ENCODE assay signal across 8 cellular contexts in the genomic region with DNA sequence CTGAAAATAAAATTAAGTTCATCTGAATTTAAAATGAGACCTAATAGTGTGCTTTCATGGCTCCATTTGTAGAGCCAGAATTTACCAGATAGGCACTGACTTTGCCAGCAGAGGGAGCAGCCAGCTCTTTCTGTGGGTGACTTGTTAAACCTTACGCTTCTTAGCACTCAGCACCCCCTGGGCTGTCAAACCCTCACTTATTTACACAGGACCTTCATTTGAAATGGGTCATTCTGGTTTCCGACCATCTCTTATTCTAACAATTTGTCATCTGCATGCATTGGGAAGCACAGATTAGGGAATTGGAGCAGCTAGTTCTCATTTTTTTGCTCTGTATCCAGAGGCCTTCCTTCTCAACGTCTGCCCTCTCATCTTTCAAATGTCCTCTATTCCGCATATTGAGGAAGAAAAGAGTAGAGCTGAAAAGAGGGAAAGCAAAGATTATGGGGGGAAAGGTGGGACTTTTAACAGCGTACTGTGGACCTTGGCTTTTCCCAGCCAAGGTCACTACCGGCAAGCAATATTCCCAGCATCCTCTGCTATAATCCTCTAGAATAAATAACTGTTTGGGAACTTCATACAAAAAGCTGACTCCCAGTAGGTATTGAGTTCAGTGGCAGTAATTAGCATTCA. TPM values are rescaled to one million over a fixed set of nuclear protein-coding genes. Genes with fewer than 3 reads are reported as not detected.
DNase-seq lines count a peak whose midpoint lies in the region; ATAC-seq and TF ChIP-seq lines count a peak whose summit lies in the region.

No MANE protein-coding gene starts in this region.

- WGBS in heart left ventricle, 4 donors, result 73 to 79% (median 74%) methylated on average over 6 of the region's 6 CpGs

- in situ Hi-C loops in SK-MEL-5 (cut with HindIII; ENCODE audit: low pct_unique_long_range_greater_than_20kb, low sequenced_read_pairs), result no loop called here

- ATAC-seq in activated naive CD8-positive, alpha-beta T cell treated with anti-CD3 and anti-CD28 coated beads, Interleukin-2, amount 10 ng/mL, durations not matched to agents 7 days and 5 days (ENCODE audit: low read depth), result peak; percentile 59
- ATAC-seq in heart left ventricle (peak in 3 of 4 donors; percentile 47 to 66 (median 49)), HG02588 (IDR thresholded peaks at IDR 0.05; ENCODE audit: unreplicated experiment) (no peak), GM19397 (IDR thresholded peaks at IDR 0.05; ENCODE audit: unreplicated experiment) (no peak)

- no peak overlapping the region for H3K4me3 Mint-ChIP-seq in activated naive CD8-positive, alpha-beta T cell treated with anti-CD3 and anti-CD28 coated beads, Interleukin-2, amount 10 ng/mL, durations not matched to agents 7 days and 5 days

- peaks cover 2% of the 10 kb centered on the region for H3K36me3 Mint-ChIP-seq in activated naive CD8-positive, alpha-beta T cell treated with anti-CD3 and anti-CD28 coated beads, Interleukin-2, amount 10 ng/mL, durations not matched to agents 7 days and 5 days

- POLR2A ChIA-PET in activated naive CD8-positive, alpha-beta T cell treated with anti-CD3 and anti-CD28 coated beads, Interleukin-2, amount 10 ng/mL, durations not matched to agents 7 days and 5 days (lab: Charles Lee), result no interaction called here

- DNase-seq in CD1c-positive myeloid dendritic cell (ENCODE audit: extremely low spot score), result peak; percentile 70
- DNase-seq in HL-60 (ENCODE audit: low read depth in 1 of 2, low spot score in 1 of 2), result peak in 1 of 2 experiments; percentile 73
- DNase-seq in SK-MEL-5 (ENCODE audit: low read depth, low spot score), result peak; percentile 68
- peak; percentile 47 for DNase-seq in activated naive CD8-positive, alpha-beta T cell treated with anti-CD3 and anti-CD28 coated beads, Interleukin-2, amount 10 ng/mL, durations not matched to agents 7 days and 5 days
- DNase-seq in heart left ventricle, result peak in 4 of 5 donors; percentile 30 to 47 (median 40)
- peak; percentile 40 for DNase-seq in retina

- peaks cover 2% of the 10 kb centered on the region for H3K27me3 Mint-ChIP-seq in activated naive CD8-positive, alpha-beta T cell treated with anti-CD3 and anti-CD28 coated beads, Interleukin-2, amount 10 ng/mL, durations not matched to agents 7 days and 5 days

- H3K27ac ChIP-seq in HL-60 (replicated peaks), result peak overlapping the region; percentile 20
- peak overlapping the region in 4 of 12 donors; percentile 5 to 55 (median 18) for H3K27ac ChIP-seq in heart left ventricle

- H3K27me3 ChIP-seq in HL-60 (ENCODE audit: insufficient read depth, poor library complexity, severe bottlenecking) (no peaks in the 10 kb centered on the region), heart left ventricle (no peaks in the 10 kb centered on the region)

- H3K9me3 ChIP-seq in heart left ventricle, result no peaks in the 10 kb centered on the region

- intact Hi-C loops in heart left ventricle (cut with DNase I), result loop anchor here in 7 of 10 donors (2.0 to 5.0 kb wide), 2 partner anchors 37 to 38 kb away; no protein-coding TSS in a partner anchor

- H3K27ac Mint-ChIP-seq in activated naive CD8-positive, alpha-beta T cell treated with anti-CD3 and anti-CD28 coated beads, Interleukin-2, amount 10 ng/mL, durations not matched to agents 7 days and 5 days, result no peak overlapping the region

- no peak for TF ChIP-seq POLR2A in heart left ventricle (IDR thresholded peaks at IDR 0.05)

- no peaks in the 10 kb centered on the region for H3K9me3 Mint-ChIP-seq in activated naive CD8-positive, alpha-beta T cell treated with anti-CD3 and anti-CD28 coated beads, Interleukin-2, amount 10 ng/mL, durations not matched to agents 7 days and 5 days

- peak; percentile 87 for TF ChIP-seq CTCF in HL-60 (IDR thresholded peaks at IDR 0.05; ENCODE audit: insufficient read depth, low read length)
- peak; percentile 46 to 78 (median 64) for TF ChIP-seq CTCF in heart left ventricle (IDR thresholded peaks at IDR 0.05)

- peaks cover 0 to 56% (median 8%) of the 10 kb centered on the region in 12 donors for H3K4me1 ChIP-seq in heart left ventricle

- H3K4me1 Mint-ChIP-seq in activated naive CD8-positive, alpha-beta T cell treated with anti-CD3 and anti-CD28 coated beads, Interleukin-2, amount 10 ng/mL, durations not matched to agents 7 days and 5 days, result peaks cover 11% of the 10 kb centered on the region

- no peak overlapping the region; the same call in 1 of the 2 replicates for H3K4me3 ChIP-seq in HL-60 (replicated peaks; ENCODE audit: insufficient read depth, low read length)
- peak overlapping the region in 1 of 12 donors; percentile 25 for H3K4me3 ChIP-seq in heart left ventricle

- H3K36me3 ChIP-seq in heart left ventricle, result no peaks in the 10 kb centered on the region

RNA-seq across cellular contexts. Expression of a gene that starts 3.1 kb away (rescaled TPM):
- total RNA-seq in SK-MEL-5 (2014; rRNA removed; shearing (Covaris generic)), result 7.2 and 8.0 TPM in 2 replicates
- 6.7 and 10.7 TPM in 2 replicates for polyA plus RNA-seq in SK-MEL-5 (2015; cell fraction: cytosol; rRNA removed)
- 2.9 and 14.5 TPM in 2 replicates for polyA plus RNA-seq in SK-MEL-5 (2015; cell fraction: nucleus; rRNA removed)
- 10 to 100 TPM; 11.3 to 12.2 TPM for total RNA-seq in activated naive CD8-positive, alpha-beta T cell treated with anti-CD3 and anti-CD28 coated beads, Interleukin-2, amount 10 ng/mL, durations not matched to agents 7 days and 5 days
- total RNA-seq in heart left ventricle, result 10 to 100 TPM in 1 of 9 donors, 1 to 10 TPM in 8; 1.4 to 13.2 (median 3.2) TPM
- polyA plus RNA-seq in heart left ventricle, result 1 to 10 TPM; 1.9 to 6.2 TPM

RNA-seq across cellular contexts. Expression of a gene that starts 41.5 kb away (rescaled TPM):
- total RNA-seq in SK-MEL-5 (2014; rRNA removed; shearing (Covaris generic)), result not detected in 2 replicates
- polyA plus RNA-seq in SK-MEL-5 (2015; cell fraction: cytosol; rRNA removed), result not detected in 2 replicates
- not detected in 2 replicates for polyA plus RNA-seq in SK-MEL-5 (2015; cell fraction: nucleus; rRNA removed)
- not detected for total RNA-seq in activated naive CD8-positive, alpha-beta T cell treated with anti-CD3 and anti-CD28 coated beads, Interleukin-2, amount 10 ng/mL, durations not matched to agents 7 days and 5 days
- total RNA-seq in heart left ventricle, result not detected
- not detected for polyA plus RNA-seq in heart left ventricle

Comparison
In these comparisons a context has a peak if more than half of its experiments do, and no peak if none do; other contexts are left out.
1. ATAC-seq: peak in activated naive CD8-positive, alpha-beta T cell treated with anti-CD3 and anti-CD28 coated beads, Interleukin-2, amount 10 ng/mL, durations not matched to agents 7 days and 5 days (single experiment) and heart left ventricle (3 of 4); none in HG02588 (single experiment) and GM19397 (single experiment).